In the genomic region with DNA sequence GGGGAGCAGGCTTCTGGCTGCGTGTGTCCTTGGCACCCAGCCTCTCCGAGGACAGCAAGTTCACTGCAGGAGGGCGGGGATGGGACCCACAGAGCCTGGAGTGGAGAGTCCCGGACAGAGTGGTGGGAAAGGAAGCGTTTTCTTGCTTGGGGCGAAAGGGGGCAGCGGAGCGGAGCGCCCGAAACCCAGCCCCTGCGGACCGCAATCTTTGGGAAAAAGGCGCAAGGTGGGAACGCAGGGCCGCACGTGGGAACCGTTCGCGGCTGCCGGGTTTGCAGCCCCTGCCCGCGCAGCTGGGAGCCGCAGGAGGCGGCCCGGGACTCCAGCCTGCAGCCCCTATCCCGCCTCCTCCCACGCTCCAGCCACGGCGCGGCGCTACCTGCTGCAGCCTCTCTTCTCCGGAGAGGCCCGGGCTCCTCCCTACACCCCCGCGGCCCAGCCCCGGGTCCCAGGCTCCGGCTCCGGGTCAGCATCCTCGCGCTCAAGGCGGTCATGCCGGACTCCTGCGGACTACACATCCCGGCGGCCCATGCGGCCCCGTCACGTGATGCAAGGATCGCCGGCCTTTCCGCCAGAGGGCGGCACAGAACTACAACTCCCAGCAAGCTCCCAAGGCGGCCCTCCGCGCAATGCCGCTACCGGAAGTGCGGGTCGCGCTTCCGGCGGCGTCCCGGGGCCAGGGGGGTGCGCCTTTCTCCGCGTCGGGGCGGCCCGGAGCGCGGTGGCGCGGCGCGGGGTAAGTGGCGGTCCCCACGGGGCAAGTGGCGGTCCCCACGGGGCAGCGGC, we compare ENCODE assay signal across 8 cellular contexts. TPM values are rescaled to one million over a fixed set of nuclear protein-coding genes. Genes with fewer than 3 reads are reported as not detected.
DNase-seq lines count a peak whose midpoint lies in the region; ATAC-seq lines count a peak whose summit lies in the region.

Gene NTHL1 (minus strand): TSS at position 505 of the 786 bp plus-strand sequence. CDS start 11 bp downstream, at position 494.
Gene TSC2 (plus strand): TSS at position 656 of the 786 bp plus-strand sequence. CDS start 631 bp downstream, outside the sequence.

- no peaks in the 10 kb centered on the region for H3K9me3 ChIP-seq in mesenchymal stem cell (ENCODE audit: control insufficient read depth, low read length)

- H3K79me1 ChIP-seq in mesenchymal stem cell (replicated peaks; ENCODE audit: low read length, poor library complexity, severe bottlenecking): peaks cover 26% of the 10 kb centered on the region

- CTCF ChIA-PET in activated CD8-positive, alpha-beta memory T cell treated with anti-CD3 and anti-CD28 coated beads for 36 hours (lab: Charles Lee): interaction anchor here (1.0 to 2.9 kb wide), 7 partner anchors 9 to 94 kb away, joined by 3 to 14 read pairs (median 4); partner anchors contain the start of gene NHERF2

- H2AFZ ChIP-seq in mesenchymal stem cell (ENCODE audit: low read depth, low read length): peak within 1 kb of the TSS; percentile 92

- H3K4me1 Mint-ChIP-seq in effector memory CD8-positive, alpha-beta T cell (ENCODE audit: low read depth in 2 of 2): peaks cover 16 to 17% of the 10 kb centered on the region in 2 donors

- H3K36me3 ChIP-seq in mesenchymal stem cell (ENCODE audit: control insufficient read depth in 1 of 2, insufficient read depth in 2 of 2, low read depth in 1 of 2, low read length in 2 of 2): peaks cover 17 to 52% of the 10 kb centered on the region in 2 experiments

- DNase-seq in COLO668 (lab: John Stamatoyannopoulos, UW; ENCODE audit: unreplicated experiment): peak; percentile 97
- DNase-seq in HPDE6-E6E7 (ENCODE audit: extremely low spot score): peak; percentile 93
- peak; percentile 93 for DNase-seq in NK-92 treated with Interleukin-12 subunit alpha and Interleukin-12 subunit beta, amount 100 ng/mL, for 24 hours (lab: John Stamatoyannopoulos, UW)
- peak; percentile 86 to 89 (median 88) for DNase-seq in effector memory CD8-positive, alpha-beta T cell
- peak; percentile 95 for DNase-seq in mesenchymal stem cell
- DNase-seq in stimulated activated CD8-positive, alpha-beta memory T cell treated with anti-CD3 and anti-CD28 coated beads, Interleukin-12 subunit alpha, Interleukin-12 subunit beta, amount 100 ng/mL, for 4 hours (ENCODE audit: low read depth): peak; percentile 90

- H3K9ac ChIP-seq in mesenchymal stem cell (ENCODE audit: low read length): peak within 1 kb of the TSS; percentile 89

- H3K27ac Mint-ChIP-seq in effector memory CD8-positive, alpha-beta T cell: peak within 1 kb of the TSS; percentile 72 to 81

- no peaks in the 10 kb centered on the region for H3K27me3 Mint-ChIP-seq in effector memory CD8-positive, alpha-beta T cell

- ATAC-seq in GM19463 (IDR thresholded peaks at IDR 0.05; ENCODE audit: unreplicated experiment): peak; percentile 90
- ATAC-seq in effector memory CD8-positive, alpha-beta T cell (replicated peaks): peak; percentile 94

- no peaks in the 10 kb centered on the region for H3K27me3 ChIP-seq in mesenchymal stem cell (ENCODE audit: control insufficient read depth in 1 of 2, insufficient read depth in 1 of 2, low read length in 2 of 2)

- H3K4me1 ChIP-seq in mesenchymal stem cell (ENCODE audit: control insufficient read depth, insufficient read depth, low read depth, low read length): peaks cover 32% of the 10 kb centered on the region

- H2BK120ac ChIP-seq in mesenchymal stem cell (ENCODE audit: low read depth, low read length): no peak within 1 kb of the TSS

- H3K4me3 ChIP-seq in mesenchymal stem cell (ENCODE audit: insufficient read depth in 1 of 2, low read depth in 1 of 2, low read length in 2 of 2): peak within 1 kb of the TSS; percentile 90 to 95

- H3K4me3 Mint-ChIP-seq in effector memory CD8-positive, alpha-beta T cell: peak within 1 kb of the TSS; percentile 89 to 90

- peak within 1 kb of the TSS in 1 of 2 experiments; percentile 65 for H2BK12ac ChIP-seq in mesenchymal stem cell (ENCODE audit: low read length in 2 of 2)

- no peak within 1 kb of the TSS for H2BK15ac ChIP-seq in mesenchymal stem cell (ENCODE audit: low read depth, poor library complexity, severe bottlenecking)

- peak within 1 kb of the TSS; percentile 49 for H2AK5ac ChIP-seq in mesenchymal stem cell (ENCODE audit: low read length, severe bottlenecking)

- H3K23ac ChIP-seq in mesenchymal stem cell (ENCODE audit: low read length in 2 of 2): peak within 1 kb of the TSS in 1 of 2 experiments; percentile 95

- H3K9me3 Mint-ChIP-seq in effector memory CD8-positive, alpha-beta T cell: no peaks in the 10 kb centered on the region

- H2BK5ac ChIP-seq in mesenchymal stem cell (ENCODE audit: low read depth, low read length, poor library complexity, severe bottlenecking): peak within 1 kb of the TSS; percentile 63

- POLR2A ChIA-PET in activated CD8-positive, alpha-beta memory T cell treated with anti-CD3 and anti-CD28 coated beads for 36 hours (lab: Charles Lee): no interaction called here

- peak within 1 kb of the TSS; percentile 75 for H4K8ac ChIP-seq in mesenchymal stem cell (ENCODE audit: low read length)

- peak within 1 kb of the TSS; percentile 95 for H3K4me2 ChIP-seq in mesenchymal stem cell (ENCODE audit: low read length, poor library complexity, severe bottlenecking)

- peak within 1 kb of the TSS in 1 of 2 experiments; percentile 49 for H3K14ac ChIP-seq in mesenchymal stem cell (ENCODE audit: low read length in 2 of 2)

- H4K91ac ChIP-seq in mesenchymal stem cell (ENCODE audit: low read length): no peak within 1 kb of the TSS

- H3K27ac ChIP-seq in mesenchymal stem cell (ENCODE audit: low read length, poor library complexity, severe bottlenecking): peak within 1 kb of the TSS; percentile 55

- peaks cover 14% of the 10 kb centered on the region for H3K36me3 Mint-ChIP-seq in effector memory CD8-positive, alpha-beta T cell (ENCODE audit: insufficient read depth)

- H3K4ac ChIP-seq in mesenchymal stem cell (ENCODE audit: low read depth in 1 of 2, low read length in 2 of 2): peak within 1 kb of the TSS in 1 of 2 experiments; percentile 64

- WGBS in mesenchymal stem cell: 1% methylated on average over 79 of the region's 81 CpGs

- peak within 1 kb of the TSS in 1 of 2 experiments; percentile 78 for H3K18ac ChIP-seq in mesenchymal stem cell (ENCODE audit: low read depth in 1 of 2, low read length in 2 of 2)

RNA-seq across cellular contexts. Expression of gene NTHL1, which starts in this region (rescaled TPM):
- total RNA-seq in activated CD8-positive, alpha-beta memory T cell treated with anti-CD3 and anti-CD28 coated beads for 36 hours: 10 to 100 TPM; 34.5 to 34.8 TPM
- polyA plus RNA-seq in mesenchymal stem cell (2013, experiment 1 of 2): 16.3 TPM
- 16.9 TPM for polyA plus RNA-seq in mesenchymal stem cell (2013, experiment 2 of 2)

RNA-seq across cellular contexts. Expression of gene TSC2, which starts in this region (rescaled TPM):
- 10 to 100 TPM; 80.2 to 84.5 TPM for total RNA-seq in activated CD8-positive, alpha-beta memory T cell treated with anti-CD3 and anti-CD28 coated beads for 36 hours
- 55.7 TPM for polyA plus RNA-seq in mesenchymal stem cell (2013, experiment 1 of 2)
- 59.1 TPM for polyA plus RNA-seq in mesenchymal stem cell (2013, experiment 2 of 2)

Comparison
In these comparisons a context has a peak if more than half of its experiments do, and no peak if none do; other contexts are left out.
1. Peak in every context shown above with its lines: DNase-seq, ATAC-seq, H3K4me3 ChIP-seq and H3K27ac ChIP-seq.